30 cellular contexts compared by ENCODE assay signal in genomic region chr5:115847290-115847689, GRCh38. TPM values are rescaled to one million over a fixed set of nuclear protein-coding genes. Genes with fewer than 3 reads are reported as not detected.
"Had no signal": no experiment of that assay in that cellular context is flagged by ENCODE, and none has a peak within 500 bp of the region (broad histone marks: within the 10 kb centered on the region; RNA-seq: fewer than 3 reads in every experiment).

No MANE protein-coding gene starts in this region.

- H3K27ac Mint-ChIP-seq: activated CD4-positive, alpha-beta T cell treated with anti-CD3 and anti-CD28 coated beads, Interleukin-2, amount 10 ng/mL, durations not matched to agents 24 days and 14 days; activated naive CD4-positive, alpha-beta T cell treated with anti-CD3 and anti-CD28 coated beads for 36 hours; activated naive CD8-positive, alpha-beta T cell; activated naive CD8-positive, alpha-beta T cell treated with anti-CD3 and anti-CD28 coated beads, Interleukin-2, amount 50 U/mL, for 24 hours; activated T-helper 1 cell treated with anti-CD3 and anti-CD28 coated beads, Interleukin-12 subunit alpha, Interleukin-12 subunit beta, Interleukin-2, Interleukin-4 antibody, amounts not matched to agents 30 ng/mL and 10 ng/mL and 1 ng/mL, durations not matched to agents 14 hours and 24 hours and 36 hours; T-helper 1 cell treated with Interleukin-12 subunit alpha and Interleukin-12 subunit beta and Interleukin-4 antibody, amounts not matched to agents 30 μg/mL and 1 μg/mL, for 36 hours; T-helper 2 cell treated with Interferon-gamma antibody and Interleukin-4, amounts not matched to agents 5 μg/mL and 100 μg/mL, for 36 hours had no signal

- H3K9me3 Mint-ChIP-seq: activated CD4-positive, alpha-beta T cell treated with anti-CD3 and anti-CD28 coated beads, Interleukin-2, amount 10 ng/mL, durations not matched to agents 24 days and 14 days; activated naive CD4-positive, alpha-beta T cell treated with anti-CD3 and anti-CD28 coated beads for 36 hours; activated naive CD8-positive, alpha-beta T cell treated with anti-CD3 and anti-CD28 coated beads, Interleukin-2, amount 50 U/mL, for 24 hours; activated T-cell treated with anti-CD3 and anti-CD28 coated beads, Interleukin-2, amount 50 U/mL, for 4 hours; activated T-helper 1 cell treated with anti-CD3 and anti-CD28 coated beads, Interleukin-12 subunit alpha, Interleukin-12 subunit beta, Interleukin-2, Interleukin-4 antibody, amounts not matched to agents 30 ng/mL and 10 ng/mL and 1 ng/mL, durations not matched to agents 14 hours and 24 hours and 36 hours; brain; T-helper 1 cell treated with Interleukin-12 subunit alpha and Interleukin-12 subunit beta and Interleukin-4 antibody, amounts not matched to agents 30 μg/mL and 1 μg/mL, for 36 hours; T-helper 2 cell treated with Interferon-gamma antibody and Interleukin-4, amounts not matched to agents 5 μg/mL and 100 μg/mL, for 36 hours had no signal

- H3K27ac ChIP-seq: cardiac muscle cell, SJSA1 had no signal

- H3K4me3 Mint-ChIP-seq: activated CD4-positive, alpha-beta T cell treated with anti-CD3 and anti-CD28 coated beads, Interleukin-2, amount 10 ng/mL, durations not matched to agents 24 days and 14 days; activated naive CD4-positive, alpha-beta T cell treated with anti-CD3 and anti-CD28 coated beads for 36 hours; activated naive CD8-positive, alpha-beta T cell; activated naive CD8-positive, alpha-beta T cell treated with anti-CD3 and anti-CD28 coated beads, Interleukin-2, amount 50 U/mL, for 24 hours; activated T-cell treated with anti-CD3 and anti-CD28 coated beads, Interleukin-2, amount 50 U/mL, for 4 hours; activated T-helper 1 cell treated with anti-CD3 and anti-CD28 coated beads, Interleukin-12 subunit alpha, Interleukin-12 subunit beta, Interleukin-2, Interleukin-4 antibody, amounts not matched to agents 30 ng/mL and 10 ng/mL and 1 ng/mL, durations not matched to agents 14 hours and 24 hours and 36 hours; T-helper 1 cell treated with Interleukin-12 subunit alpha and Interleukin-12 subunit beta and Interleukin-4 antibody, amounts not matched to agents 30 μg/mL and 1 μg/mL, for 36 hours; T-helper 2 cell treated with Interferon-gamma antibody and Interleukin-4, amounts not matched to agents 5 μg/mL and 100 μg/mL, for 36 hours had no signal

- DNase-seq: activated CD4-positive, alpha-beta T cell treated with anti-CD3 and anti-CD28 coated beads, Interleukin-2, amount 10 ng/mL, durations not matched to agents 24 days and 14 days; activated CD4-positive, alpha-beta T cell treated with anti-CD3 and anti-CD28 coated beads, Interleukin-2, amount 50 U/mL, for 4 hours; activated CD8-positive, alpha-beta memory T cell treated with anti-CD3 and anti-CD28 coated beads, Interleukin-2, amount 50 U/mL, for 4 hours; activated gamma-delta T cell treated with Interleukin-2 at 50 U/mL for 16 hours; activated naive CD4-positive, alpha-beta T cell treated with anti-CD3 and anti-CD28 coated beads for 36 hours; activated naive CD8-positive, alpha-beta T cell treated with anti-CD3 and anti-CD28 coated beads, Interleukin-2, amount 50 U/mL, for 24 hours; activated T-cell treated with anti-CD3 and anti-CD28 coated beads for 4 hours; activated T-cell treated with anti-CD3 and anti-CD28 coated beads, Interleukin-2, amount 50 U/mL, for 4 hours; anterior cingulate cortex; MM.1S; MV-4-11; NCI-H1092; NCI-H1436 treated with DMSO at 0.1 percent for 48 hours; NCI-H1694 treated with DMSO at 0.1 percent for 48 hours; NCI-H2029; NCI-H345; NCI-H748 treated with DMSO at 0.1 percent for 48 hours; OCI-M1; SHP77 treated with DMSO at 0.1 percent for 48 hours; SK-N-SH had no signal

- H3K4me3 ChIP-seq: cardiac muscle cell, K562, SJSA1 had no signal

- H3K27me3 Mint-ChIP-seq: activated naive CD8-positive, alpha-beta T cell; activated naive CD8-positive, alpha-beta T cell treated with anti-CD3 and anti-CD28 coated beads, Interleukin-2, amount 50 U/mL, for 24 hours had no signal

- FAIRE-seq: K562, TTC549 had no signal

- ATAC-seq: activated naive CD8-positive, alpha-beta T cell treated with anti-CD3 and anti-CD28 coated beads, Interleukin-2, amount 50 U/mL, for 24 hours; activated T-cell treated with anti-CD3 and anti-CD28 coated beads, Interleukin-2, amount 50 U/mL, for 4 hours; K562 had no signal

- H3K36me3 ChIP-seq: cardiac muscle cell had no signal

- H3K4me2 ChIP-seq: SK-N-SH had no signal

- H3K27me3 ChIP-seq: cardiac muscle cell, SJSA1 had no signal

- H3K9ac ChIP-seq: SK-N-SH had no signal

- H3K9me3 ChIP-seq: SJSA1, SK-N-SH had no signal

- H3K36me3 Mint-ChIP-seq: activated naive CD8-positive, alpha-beta T cell; brain had no signal

RNA-seq across cellular contexts. Expression of gene CDO1, which starts 30.8 kb away (rescaled TPM):
- total RNA-seq: NCI-H460 had no signal
